In the genomic region with DNA sequence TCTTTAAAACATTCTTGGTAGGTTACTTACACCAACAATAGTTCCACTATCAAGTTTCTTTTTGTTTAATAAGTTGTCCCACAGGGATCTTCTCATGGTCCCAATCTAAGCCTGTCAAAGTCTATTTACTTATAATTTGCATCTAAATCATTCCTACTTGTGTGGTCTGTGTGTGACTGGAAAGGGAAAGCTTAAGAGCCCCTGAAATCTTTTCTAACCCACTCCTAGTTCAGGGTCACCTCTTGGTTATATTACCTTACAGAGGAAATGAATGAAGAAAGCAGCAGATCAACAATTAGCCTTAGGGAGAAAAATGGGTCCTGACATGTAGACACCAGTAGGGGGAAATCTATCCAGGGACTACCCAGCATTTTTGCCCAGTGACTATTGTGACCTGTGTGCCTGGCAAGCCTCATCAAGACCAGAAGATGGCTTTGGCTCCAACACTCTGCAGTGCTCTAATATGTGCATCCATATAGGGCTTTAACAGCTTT, we compare ENCODE assay signal across 8 cellular contexts.
A peak's percentile ranks its signal among the peaks of the same experiment; 100 is the strongest.
DNase-seq lines count a peak whose midpoint lies in the region; ATAC-seq and TF ChIP-seq lines count a peak whose summit lies in the region.

No MANE protein-coding gene starts in this region.

- DNase-seq in GM12865 (ENCODE audit: low read depth) (peak; percentile 47), NCI-H1436 (lab: John Stamatoyannopoulos, UW) (peak; percentile 51), choroid plexus epithelial cell (ENCODE audit: low read depth) (peak; percentile 50), nephron progenitor cell (no peak), NCI-H2081 treated with DMSO at 0.1 percent for 48 hours (lab: John Stamatoyannopoulos, UW) (no peak)

- H3K4me3 ChIP-seq in GM12865 (ENCODE audit: low read depth, low read length) = no peak overlapping the region
- H3K4me3 ChIP-seq in choroid plexus epithelial cell (ENCODE audit: low read depth, low read length) = no peak overlapping the region

- no peak overlapping the region for H3K4me3 Mint-ChIP-seq in nephron progenitor cell

- H3K27me3 Mint-ChIP-seq in nephron progenitor cell (ENCODE audit: low read depth, poor library complexity) = no peaks in the 10 kb centered on the region

- H3K4me1 Mint-ChIP-seq in nephron progenitor cell = peaks cover 11% of the 10 kb centered on the region

- ATAC-seq in HG03354 (IDR thresholded peaks at IDR 0.05; ENCODE audit: poor library complexity, severe bottlenecking, unreplicated experiment) = no peak
- ATAC-seq in GM18861 (IDR thresholded peaks at IDR 0.05; ENCODE audit: unreplicated experiment) = no peak
- ATAC-seq in GM18867 (IDR thresholded peaks at IDR 0.05; ENCODE audit: unreplicated experiment) = no peak

- no peak overlapping the region for H3K27ac Mint-ChIP-seq in nephron progenitor cell

- no peak for TF ChIP-seq CTCF in GM12865 (IDR thresholded peaks at IDR 0.05; ENCODE audit: insufficient read depth, low read depth, low read length, missing control alignments)
- TF ChIP-seq CTCF in choroid plexus epithelial cell (conservative IDR thresholded peaks at IDR 0.05; ENCODE audit: low read depth, low read length) = peak; percentile 58
- peak; percentile 14 for TF ChIP-seq CTCF in nephron progenitor cell (IDR thresholded peaks at IDR 0.05)

- H3K9me3 Mint-ChIP-seq in nephron progenitor cell = peaks cover 4% of the 10 kb centered on the region

- H3K36me3 Mint-ChIP-seq in nephron progenitor cell (ENCODE audit: low read depth) = peaks cover 15% of the 10 kb centered on the region

Comparison
In these comparisons a context has a peak if more than half of its experiments do, and no peak if none do; other contexts are left out.
1. DNase-seq: peak in GM12865 (single experiment), NCI-H1436 (single experiment) and choroid plexus epithelial cell (single experiment); none in nephron progenitor cell (single experiment) and NCI-H2081 treated with DMSO at 0.1 percent for 48 hours (single experiment).